8 cellular contexts compared by ENCODE assay signal in the genomic region with DNA sequence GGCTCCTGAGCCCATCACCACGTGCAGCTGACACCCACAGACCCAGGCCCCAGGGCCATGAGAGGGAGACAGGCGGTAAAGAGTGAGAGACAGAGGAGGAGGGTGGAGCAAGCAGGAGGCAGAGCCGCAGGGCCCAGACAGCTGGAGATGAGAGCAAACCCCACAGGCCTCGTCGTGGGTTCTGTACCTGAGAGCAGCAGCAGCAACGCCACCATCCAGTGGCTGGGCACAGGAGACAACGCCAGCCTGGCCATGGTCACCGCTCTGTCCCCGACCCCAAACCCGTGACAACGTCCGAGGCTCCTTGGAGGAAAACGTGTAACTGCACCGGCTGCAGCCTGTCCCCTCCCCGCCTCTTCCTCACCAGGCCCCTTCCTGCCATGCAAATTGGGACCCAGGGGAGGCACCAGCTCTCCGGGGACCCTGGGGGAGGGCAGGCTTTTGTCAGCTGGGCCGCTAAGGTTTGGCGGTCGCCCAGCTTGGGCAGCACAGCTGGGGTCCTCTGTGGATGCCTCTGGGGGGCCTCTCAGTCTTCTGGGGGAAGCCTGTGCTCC. TPM values are rescaled to one million over a fixed set of nuclear protein-coding genes. Genes with fewer than 3 reads are reported as not detected.
A peak's percentile ranks its signal among the peaks of the same experiment; 100 is the strongest.
DNase-seq lines count a peak whose midpoint lies in the region; ATAC-seq and TF ChIP-seq lines count a peak whose summit lies in the region.

A gene (minus strand): TSS at position 324 of the 554 bp plus-strand sequence. CDS start 70 bp downstream, at position 254.

- no peaks in the 10 kb centered on the region for H3K9me2 ChIP-seq in Loucy (replicated peaks; ENCODE audit: low read depth, low read length)

- TF ChIP-seq CTCF in GM10266 (IDR thresholded peaks at IDR 0.05; ENCODE audit: control insufficient read depth, insufficient read depth, low read depth, missing control alignments), result no peak
- TF ChIP-seq CTCF in Loucy (conservative IDR thresholded peaks at IDR 0.05; ENCODE audit: low read length), result no peak
- no peak for TF ChIP-seq CTCF in sigmoid colon (IDR thresholded peaks at IDR 0.05)

- H3K4me3 ChIP-seq in Loucy (ENCODE audit: low read length, poor library complexity, severe bottlenecking) (peak within 1 kb of the TSS; percentile 90), sigmoid colon (no peak within 1 kb of the TSS)

- DNase-seq in GM10266 (ENCODE audit: extremely low spot score) (peak; percentile 84), mesenteric fat pad (ENCODE audit: low spot score) (no peak), sigmoid colon (no peak)
- no peak for DNase-seq in central memory CD8-positive, alpha-beta T cell (ENCODE audit: low spot score in 2 of 2)
- peak in 2 of 3 donors; percentile 10 to 30 for DNase-seq in stimulated activated CD4-positive, alpha-beta T cell treated with anti-CD3 and anti-CD28 coated beads, TNF-alpha, amount 100 ng/mL, for 48 hours (ENCODE audit: low read depth in 3 of 3)
- DNase-seq in effector CD8-positive, alpha-beta T cell (lab: John Stamatoyannopoulos, UW), result no peak

- no peaks in the 10 kb centered on the region for H3K9me3 Mint-ChIP-seq in central memory CD8-positive, alpha-beta T cell

- H3K4me1 Mint-ChIP-seq in central memory CD8-positive, alpha-beta T cell, result peaks cover 22% of the 10 kb centered on the region

- H3F3A ChIP-seq in Loucy (ENCODE audit: low read depth), result no peaks in the 10 kb centered on the region

- peaks cover 9% of the 10 kb centered on the region for H4K20me1 ChIP-seq in Loucy (ENCODE audit: insufficient read depth, low read length, poor library complexity, severe bottlenecking)

- 45 to 83% methylated on average over 19 of the region's 19 CpGs for WGBS in sigmoid colon, 2 donors

- peaks cover 1% of the 10 kb centered on the region for H3K36me3 Mint-ChIP-seq in central memory CD8-positive, alpha-beta T cell (ENCODE audit: insufficient read depth)

- peak within 1 kb of the TSS; percentile 73 for H3K27ac Mint-ChIP-seq in central memory CD8-positive, alpha-beta T cell (ENCODE audit: low read depth)

- peak within 1 kb of the TSS; percentile 57 for H2AFZ ChIP-seq in Loucy (ENCODE audit: low read length)

- H3K9me3 ChIP-seq in Loucy (ENCODE audit: insufficient read depth, low read depth, low read length) (no peaks in the 10 kb centered on the region), sigmoid colon (no peaks in the 10 kb centered on the region)

- TF ChIP-seq POLR2A in sigmoid colon (IDR thresholded peaks at IDR 0.05), result no peak

- H3K27ac ChIP-seq in sigmoid colon, result peak within 1 kb of the TSS in 1 of 4 donors; percentile 72

- H3K9ac ChIP-seq in Loucy (ENCODE audit: low read depth, low read length, poor library complexity, severe bottlenecking), result peak within 1 kb of the TSS; percentile 91

- no peak for TF ChIP-seq EP300 in sigmoid colon (IDR thresholded peaks at IDR 0.05)

- H3K4me3 Mint-ChIP-seq in central memory CD8-positive, alpha-beta T cell, result peak within 1 kb of the TSS; percentile 79

- ATAC-seq in GM21528 (IDR thresholded peaks at IDR 0.05; ENCODE audit: low FRiP score, unreplicated experiment), result peak; percentile 76
- peak; percentile 75 for ATAC-seq in central memory CD8-positive, alpha-beta T cell (replicated peaks; ENCODE audit: extremely low read depth, poor library complexity, severe bottlenecking)

- H3K79me2 ChIP-seq in Loucy (ENCODE audit: insufficient read depth, low read length), result peaks cover 45% of the 10 kb centered on the region

- no peaks in the 10 kb centered on the region for H3K27me3 Mint-ChIP-seq in central memory CD8-positive, alpha-beta T cell

- H3K27me3 ChIP-seq in Loucy (ENCODE audit: insufficient read depth, low read length, poor library complexity, severe bottlenecking) (no peaks in the 10 kb centered on the region), sigmoid colon (no peaks in the 10 kb centered on the region)

- intact Hi-C loops in sigmoid colon (cut with DNase I), result no loop called here

- H3K36me3 ChIP-seq in Loucy (ENCODE audit: insufficient read depth, low read length), result peaks cover 6% of the 10 kb centered on the region; the same call in 1 of the 2 replicates
- no peaks in the 10 kb centered on the region for H3K36me3 ChIP-seq in sigmoid colon

- H3K4me2 ChIP-seq in Loucy (ENCODE audit: low read depth, low read length, poor library complexity, severe bottlenecking), result peak within 1 kb of the TSS; percentile 85

- H3K4me1 ChIP-seq in Loucy (ENCODE audit: insufficient read depth, low read length, poor library complexity, severe bottlenecking), result peaks cover 31% of the 10 kb centered on the region
- no peaks in the 10 kb centered on the region for H3K4me1 ChIP-seq in sigmoid colon

RNA-seq across cellular contexts. Expression of the gene that starts here (rescaled TPM):
- total RNA-seq in mesenteric fat pad, result 4.3 TPM
- total RNA-seq in sigmoid colon, result 1 to 10 TPM in 2 of 4 donors, under 1 TPM in 2; 0.66 to 1.8 (median 0.96) TPM
- polyA plus RNA-seq in sigmoid colon, result 100 to 1,000 TPM in 1 of 3 donors, 1 to 10 TPM in 1, not detected in 1; 2.4 to 112 TPM

Comparison
In these comparisons a context has a peak if more than half of its experiments do, and no peak if none do; other contexts are left out.
1. DNase-seq: peak in GM10266 (single experiment) and stimulated activated CD4-positive, alpha-beta T cell treated with anti-CD3 and anti-CD28 coated beads, TNF-alpha, amount 100 ng/mL, for 48 hours (2 of 3); none in central memory CD8-positive, alpha-beta T cell (0 of 2), mesenteric fat pad (single experiment), effector CD8-positive, alpha-beta T cell (single experiment) and sigmoid colon (single experiment).